ENCODE assay signal across 1 cellular context in the genomic region with DNA sequence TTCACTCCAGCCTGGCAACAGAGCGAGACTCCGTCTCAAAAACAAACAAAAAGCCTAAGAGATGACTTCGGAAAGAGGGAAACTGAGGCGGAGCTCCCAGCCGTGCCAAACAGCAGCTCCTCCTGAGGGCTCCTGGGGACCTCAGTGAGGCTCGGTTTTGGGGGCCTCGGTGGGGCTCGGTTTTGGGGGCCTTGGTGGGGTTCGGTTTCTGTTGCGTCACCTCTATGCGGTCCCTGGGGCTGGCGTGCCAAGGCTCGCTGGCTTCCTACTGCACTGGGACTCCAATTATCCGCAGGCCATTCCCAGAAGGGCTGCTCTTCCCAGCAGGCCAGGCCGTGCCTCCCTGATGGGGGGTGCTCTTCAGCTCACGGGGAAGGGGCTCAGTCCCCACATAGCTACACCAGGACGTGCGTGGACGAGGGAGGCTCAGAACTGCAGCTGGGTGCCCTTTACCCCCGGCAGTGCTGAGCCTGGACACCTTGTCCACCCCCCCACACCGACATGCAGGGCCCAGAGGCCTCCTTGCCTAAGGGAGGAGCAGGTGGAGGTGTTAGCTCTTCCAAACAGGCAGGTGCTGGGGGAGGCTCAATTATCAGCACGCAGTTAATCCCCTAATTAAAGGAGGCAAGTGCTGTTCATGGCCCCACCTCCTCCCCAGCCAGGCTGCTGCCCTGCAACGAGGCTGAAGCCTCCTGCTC.
TF ChIP-seq lines count a peak whose summit lies in the region.

No MANE protein-coding gene starts in this region.

TF ChIP-seq in H1, 55 proteins besides CTCF, POLR2A, EP300 and RAD21:
- TF ChIP-seq POU5F1 (IDR thresholded peaks at IDR 0.05; ENCODE audit: low read depth, low read length): no peak
- no peak for TF ChIP-seq ASH2L (IDR thresholded peaks at IDR 0.05; ENCODE audit: low read length)
- TF ChIP-seq CBX8 (IDR thresholded peaks at IDR 0.05; ENCODE audit: borderline replicate concordance, low read depth, low read length): no peak
- TF ChIP-seq, protein P1, sequence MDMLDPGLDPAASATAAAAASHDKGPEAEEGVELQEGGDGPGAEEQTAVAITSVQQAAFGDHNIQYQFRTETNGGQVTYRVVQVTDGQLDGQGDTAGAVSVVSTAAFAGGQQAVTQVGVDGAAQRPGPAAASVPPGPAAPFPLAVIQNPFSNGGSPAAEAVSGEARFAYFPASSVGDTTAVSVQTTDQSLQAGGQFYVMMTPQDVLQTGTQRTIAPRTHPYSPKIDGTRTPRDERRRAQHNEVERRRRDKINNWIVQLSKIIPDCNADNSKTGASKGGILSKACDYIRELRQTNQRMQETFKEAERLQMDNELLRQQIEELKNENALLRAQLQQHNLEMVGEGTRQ (IDR thresholded peaks at IDR 0.05; ENCODE audit: low read length): no peak
- TF ChIP-seq, protein P2, sequence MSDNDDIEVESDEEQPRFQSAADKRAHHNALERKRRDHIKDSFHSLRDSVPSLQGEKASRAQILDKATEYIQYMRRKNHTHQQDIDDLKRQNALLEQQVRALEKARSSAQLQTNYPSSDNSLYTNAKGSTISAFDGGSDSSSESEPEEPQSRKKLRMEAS (IDR thresholded peaks at IDR 0.05): no peak
- no peak for TF ChIP-seq TAF1 (IDR thresholded peaks at IDR 0.05; ENCODE audit: low read depth, low read length)
- TF ChIP-seq EZH2 (IDR thresholded peaks at IDR 0.05; ENCODE audit: low read depth, low read length, severe bottlenecking): no peak
- no peak for TF ChIP-seq MAFK (IDR thresholded peaks at IDR 0.05; ENCODE audit: low read depth, low read length)
- TF ChIP-seq CHD2 (IDR thresholded peaks at IDR 0.05; ENCODE audit: low read length): no peak
- no peak for TF ChIP-seq FOSL1 (IDR thresholded peaks at IDR 0.05; ENCODE audit: insufficient read depth, low read depth, low read length)
- no peak for TF ChIP-seq SIRT6 (IDR thresholded peaks at IDR 0.05; ENCODE audit: low read length)
- TF ChIP-seq NRF1 (IDR thresholded peaks at IDR 0.05; ENCODE audit: low read depth, low read length): no peak
- TF ChIP-seq NANOG (IDR thresholded peaks at IDR 0.05; ENCODE audit: insufficient read depth, low read depth, low read length, poor library complexity, severe bottlenecking): no peak
- TF ChIP-seq TAF7 (optimal IDR thresholded peaks at IDR 0.05; ENCODE audit: borderline replicate concordance, low read depth, low read length): no peak
